Comparison of ENCODE assay signal across 11 cellular contexts in genomic region chr6:12356983-12357972, GRCh38.
DNase-seq lines count a peak whose midpoint lies in the region; ATAC-seq and TF ChIP-seq lines count a peak whose summit lies in the region.
"Had no signal": no experiment of that assay in that cellular context is flagged by ENCODE, and none has a peak within 500 bp of the region (broad histone marks: within the 10 kb centered on the region; RNA-seq: fewer than 3 reads in every experiment).

No MANE protein-coding gene starts in this region.

- no peak overlapping the region for H3K27ac Mint-ChIP-seq in naive thymus-derived CD4-positive, alpha-beta T cell

- peaks cover 0 to 14% (median 8%) of the 10 kb centered on the region in 11 donors for H3K9me3 Mint-ChIP-seq in naive thymus-derived CD4-positive, alpha-beta T cell

- H3K36me3 ChIP-seq in naive thymus-derived CD4-positive, alpha-beta T cell (ENCODE audit: control insufficient read depth in 2 of 3, insufficient read depth in 3 of 3, low read length in 3 of 3) = no peaks in the 10 kb centered on the region
- no peaks in the 10 kb centered on the region for H3K36me3 ChIP-seq in testis (ENCODE audit: low read depth, missing control alignments)

- no peak overlapping the region for H3K27ac ChIP-seq in naive thymus-derived CD4-positive, alpha-beta T cell (ENCODE audit: low read depth, low read length)
- no peak overlapping the region for H3K27ac ChIP-seq in testis

- H3K4me3 Mint-ChIP-seq in naive thymus-derived CD4-positive, alpha-beta T cell = no peak overlapping the region

- H3K4me1 ChIP-seq in naive thymus-derived CD4-positive, alpha-beta T cell (ENCODE audit: control insufficient read depth in 2 of 2, insufficient read depth in 2 of 2, low read length in 2 of 2) = no peaks in the 10 kb centered on the region
- no peaks in the 10 kb centered on the region for H3K4me1 ChIP-seq in testis

- WGBS in testis, 2 donors = 86 to 89% methylated on average over 11 of the region's 11 CpGs

- TF ChIP-seq CTCF in testis (IDR thresholded peaks at IDR 0.05) = no peak

- H3K27me3 ChIP-seq in naive thymus-derived CD4-positive, alpha-beta T cell (ENCODE audit: control insufficient read depth in 2 of 2, insufficient read depth in 2 of 2, low read length in 2 of 2) = no peaks in the 10 kb centered on the region
- no peaks in the 10 kb centered on the region for H3K27me3 ChIP-seq in testis

- POLR2A ChIA-PET in naive thymus-derived CD4-positive, alpha-beta T cell (lab: Charles Lee) = no interaction called here

- CTCF ChIA-PET in naive thymus-derived CD4-positive, alpha-beta T cell (lab: Charles Lee) = no interaction called here

- intact Hi-C loops in naive thymus-derived CD4-positive, alpha-beta T cell (cut with micrococcal nuclease) = no loop called here
- intact Hi-C loops in testis (cut with DNase I; ENCODE audit: low total_unique reads) = no loop called here

- H3K27me3 Mint-ChIP-seq in naive thymus-derived CD4-positive, alpha-beta T cell = peaks cover 0 to 10% (median 4%) of the 10 kb centered on the region in 5 donors

- peaks cover 0 to 2% (median 0%) of the 10 kb centered on the region in 7 donors for H3K4me1 Mint-ChIP-seq in naive thymus-derived CD4-positive, alpha-beta T cell

- H3K4me3 ChIP-seq in naive thymus-derived CD4-positive, alpha-beta T cell (ENCODE audit: low read length) = no peak overlapping the region
- no peak overlapping the region for H3K4me3 ChIP-seq in testis
- H3K4me3 ChIP-seq: smooth muscle cell had no signal

- peaks cover 0 to 4% (median 2%) of the 10 kb centered on the region in 5 donors for H3K36me3 Mint-ChIP-seq in naive thymus-derived CD4-positive, alpha-beta T cell

- TF ChIP-seq POLR2A in testis (IDR thresholded peaks at IDR 0.05) = no peak

- peak; percentile 49 for ATAC-seq in GM18519 (IDR thresholded peaks at IDR 0.05; ENCODE audit: low FRiP score, unreplicated experiment)
- peak; percentile 65 for ATAC-seq in GM21825 (IDR thresholded peaks at IDR 0.05; ENCODE audit: unreplicated experiment)
- ATAC-seq in naive thymus-derived CD4-positive, alpha-beta T cell = peak; percentile 52

- DNase-seq in M059J (ENCODE audit: low read depth) (peak; percentile 40), NCI-H1930 (lab: John Stamatoyannopoulos, UW) (no peak), testis (no peak)
- no peak for DNase-seq in naive thymus-derived CD4-positive, alpha-beta T cell
- DNase-seq in activated CD8-positive, alpha-beta memory T cell treated with anti-CD3 and anti-CD28 coated beads, Interleukin-2, amount 50 U/mL, for 48 hours = no peak
- DNase-seq in activated CD8-positive, alpha-beta memory T cell treated with anti-CD3 and anti-CD28 coated beads for 24 hours = no peak
- DNase-seq: activated CD4-positive, alpha-beta T cell treated with anti-CD3 and anti-CD28 coated beads, Interleukin-2, amount 50 U/mL, for 1 hour; NCI-H2081 had no signal

- peaks cover 0 to 5% (median 0%) of the 10 kb centered on the region in 3 experiments for H3K9me3 ChIP-seq in naive thymus-derived CD4-positive, alpha-beta T cell (ENCODE audit: control insufficient read depth in 2 of 3, low read length in 3 of 3)
- no peaks in the 10 kb centered on the region for H3K9me3 ChIP-seq in testis
